ENCODE assay signal across 14 cellular contexts in genomic region chr19:4452230-4452990, GRCh38.
"Had no signal": no experiment of that assay in that cellular context is flagged by ENCODE, and none has a peak within 500 bp of the region (broad histone marks: within the 10 kb centered on the region; RNA-seq: fewer than 3 reads in every experiment).

No MANE protein-coding gene starts in this region.

- H3K4me3 Mint-ChIP-seq: activated CD4-positive, alpha-beta T cell treated with anti-CD3 and anti-CD28 coated beads for 36 hours; activated CD8-positive, alpha-beta T cell treated with anti-CD3 and anti-CD28 coated beads for 36 hours; activated naive CD8-positive, alpha-beta T cell treated with anti-CD3 and anti-CD28 coated beads, Interleukin-2, amount 50 U/mL, for 24 hours; activated T-helper 1 cell treated with anti-CD3 and anti-CD28 coated beads, Interleukin-12 subunit alpha, Interleukin-12 subunit beta, Interleukin-2, Interleukin-4 antibody, amounts not matched to agents 30 ng/mL and 10 ng/mL and 1 ng/mL, durations not matched to agents 14 hours and 24 hours and 36 hours; natural killer cell treated with Interleukin-12 subunit alpha and Interleukin-12 subunit beta and Interleukin-15 and Interleukin-18, amount 100 ng/mL, for 72 hours had no signal

- H3K27me3 Mint-ChIP-seq: activated CD4-positive, alpha-beta T cell treated with anti-CD3 and anti-CD28 coated beads for 36 hours; activated CD8-positive, alpha-beta T cell treated with anti-CD3 and anti-CD28 coated beads for 36 hours; activated naive CD8-positive, alpha-beta T cell treated with anti-CD3 and anti-CD28 coated beads, Interleukin-2, amount 50 U/mL, for 24 hours; natural killer cell treated with Interleukin-12 subunit alpha and Interleukin-12 subunit beta and Interleukin-15 and Interleukin-18, amount 100 ng/mL, for 72 hours had no signal

- ATAC-seq: activated CD4-positive, alpha-beta T cell treated with anti-CD3 and anti-CD28 coated beads for 36 hours; activated CD8-positive, alpha-beta T cell treated with anti-CD3 and anti-CD28 coated beads for 36 hours; activated naive CD8-positive, alpha-beta T cell treated with anti-CD3 and anti-CD28 coated beads, Interleukin-2, amount 50 U/mL, for 24 hours; left ventricle myocardium superior; natural killer cell treated with Interleukin-12 subunit alpha and Interleukin-12 subunit beta and Interleukin-15 and Interleukin-18, amount 100 ng/mL, for 72 hours had no signal

- H3K36me3 Mint-ChIP-seq: natural killer cell treated with Interleukin-12 subunit alpha and Interleukin-12 subunit beta and Interleukin-15 and Interleukin-18, amount 100 ng/mL, for 72 hours had no signal

- H3K4me3 ChIP-seq: esophagus squamous epithelium had no signal

- H3K27ac Mint-ChIP-seq: activated CD4-positive, alpha-beta T cell treated with anti-CD3 and anti-CD28 coated beads for 36 hours; activated CD8-positive, alpha-beta T cell treated with anti-CD3 and anti-CD28 coated beads for 36 hours; activated naive CD8-positive, alpha-beta T cell treated with anti-CD3 and anti-CD28 coated beads, Interleukin-2, amount 50 U/mL, for 24 hours; activated T-helper 1 cell treated with anti-CD3 and anti-CD28 coated beads, Interleukin-12 subunit alpha, Interleukin-12 subunit beta, Interleukin-2, Interleukin-4 antibody, amounts not matched to agents 30 ng/mL and 10 ng/mL and 1 ng/mL, durations not matched to agents 14 hours and 24 hours and 36 hours; natural killer cell treated with Interleukin-12 subunit alpha and Interleukin-12 subunit beta and Interleukin-15 and Interleukin-18, amount 100 ng/mL, for 72 hours had no signal

- H3K9me3 Mint-ChIP-seq: activated CD8-positive, alpha-beta T cell treated with anti-CD3 and anti-CD28 coated beads for 36 hours; activated naive CD8-positive, alpha-beta T cell treated with anti-CD3 and anti-CD28 coated beads, Interleukin-2, amount 50 U/mL, for 24 hours; activated T-helper 1 cell treated with anti-CD3 and anti-CD28 coated beads, Interleukin-12 subunit alpha, Interleukin-12 subunit beta, Interleukin-2, Interleukin-4 antibody, amounts not matched to agents 30 ng/mL and 10 ng/mL and 1 ng/mL, durations not matched to agents 14 hours and 24 hours and 36 hours; natural killer cell treated with Interleukin-12 subunit alpha and Interleukin-12 subunit beta and Interleukin-15 and Interleukin-18, amount 100 ng/mL, for 72 hours had no signal

- DNase-seq: activated CD4-positive, alpha-beta T cell treated with anti-CD3 and anti-CD28 coated beads for 36 hours; activated CD8-positive, alpha-beta T cell treated with anti-CD3 and anti-CD28 coated beads for 36 hours; activated naive CD4-positive, alpha-beta T cell treated with Interleukin-2 at 50 U/mL for 16 hours; activated naive CD8-positive, alpha-beta T cell treated with anti-CD3 and anti-CD28 coated beads, Interleukin-2, amount 50 U/mL, for 24 hours; esophagus squamous epithelium; foreskin fibroblast; left ventricle myocardium superior; mesenchymal stem cell; stimulated activated CD4-positive, alpha-beta T cell treated with anti-CD3 and anti-CD28 coated beads, Interleukin-15, amount 100 ng/mL, for 24 hours; stimulated activated CD4-positive, alpha-beta T cell treated with anti-CD3 and anti-CD28 coated beads, Interleukin-4, amount 100 ng/mL, for 4 hours had no signal

- H3K9me3 ChIP-seq: esophagus squamous epithelium had no signal

- H3K27me3 ChIP-seq: esophagus squamous epithelium had no signal

- FAIRE-seq: astrocyte, islet of Langerhans had no signal

- H3K27ac ChIP-seq: esophagus squamous epithelium had no signal
